Comparison of ENCODE assay signal across 11 cellular contexts in genomic region chr10:110845756-110846620, GRCh38. TPM values are rescaled to one million over a fixed set of nuclear protein-coding genes. Genes with fewer than 3 reads are reported as not detected.
A peak's percentile ranks its signal among the peaks of the same experiment; 100 is the strongest.
DNase-seq lines count a peak whose midpoint lies in the region; ATAC-seq and TF ChIP-seq lines count a peak whose summit lies in the region.
"Had no signal": no experiment of that assay in that cellular context is flagged by ENCODE, and none has a peak within 500 bp of the region (broad histone marks: within the 10 kb centered on the region; RNA-seq: fewer than 3 reads in every experiment).

No MANE protein-coding gene starts in this region.

- ATAC-seq in HG03521 (IDR thresholded peaks at IDR 0.05; ENCODE audit: unreplicated experiment) (no peak), HG03095 (IDR thresholded peaks at IDR 0.05; ENCODE audit: unreplicated experiment) (no peak), GM21528 (IDR thresholded peaks at IDR 0.05; ENCODE audit: low FRiP score, unreplicated experiment) (no peak)
- ATAC-seq: Panc1 had no signal

- H3K27ac ChIP-seq in 22Rv1 = peak overlapping the region; percentile 52

- H3K9me3 Mint-ChIP-seq in mesothelial cell of epicardium = no peaks in the 10 kb centered on the region

- H3K27me3 Mint-ChIP-seq in mesothelial cell of epicardium (ENCODE audit: low read depth) = no peaks in the 10 kb centered on the region

- TF ChIP-seq CTCF in 22Rv1 (IDR thresholded peaks at IDR 0.05) (no peak), mesothelial cell of epicardium (IDR thresholded peaks at IDR 0.05; ENCODE audit: unreplicated experiment) (no peak)

- H3K36me3 Mint-ChIP-seq in mesothelial cell of epicardium = peaks cover 5% of the 10 kb centered on the region

- H3K4me1 Mint-ChIP-seq in mesothelial cell of epicardium = peaks cover 24% of the 10 kb centered on the region

- H3K4me3 Mint-ChIP-seq in mesothelial cell of epicardium = no peak overlapping the region

- H3K27ac Mint-ChIP-seq in mesothelial cell of epicardium = peak overlapping the region; percentile 35

- DNase-seq in DMS153 treated with DMSO at 0.1 percent for 48 hours (lab: John Stamatoyannopoulos, UW; ENCODE audit: unreplicated experiment) (peak; percentile 73), SW480 (ENCODE audit: low spot score) (peak; percentile 42), mesothelial cell of epicardium (ENCODE audit: low spot score in 2 of 2, unreplicated experiment in 2 of 2) (no peak), SHP77 (lab: John Stamatoyannopoulos, UW) (no peak)
- DNase-seq: occipital lobe; stimulated activated CD4-positive, alpha-beta T cell treated with anti-CD3 and anti-CD28 coated beads, Interleukin-2, amount 100 ng/mL, for 48 hours had no signal

RNA-seq across cellular contexts. Expression of gene PDCD4, which starts 25.7 kb away (rescaled TPM):
- total RNA-seq in mesothelial cell of epicardium = 142 to 157 TPM (median 145 TPM) in 3 replicates

Comparison
In these comparisons a context has a peak if more than half of its experiments do, and no peak if none do; other contexts are left out.
1. DNase-seq: peak in DMS153 treated with DMSO at 0.1 percent for 48 hours (single experiment) and SW480 (single experiment); none in mesothelial cell of epicardium (0 of 2) and SHP77 (0 of 2).